In genomic region chr1:94919241-94920030, GRCh38 we compare ENCODE assay signal across 15 cellular contexts. TPM values are rescaled to one million over a fixed set of nuclear protein-coding genes. Genes with fewer than 3 reads are reported as not detected.
A peak's percentile ranks its signal among the peaks of the same experiment; 100 is the strongest.
DNase-seq lines count a peak whose midpoint lies in the region; ATAC-seq, FAIRE-seq and TF ChIP-seq lines count a peak whose summit lies in the region.
"Had no signal": no experiment of that assay in that cellular context is flagged by ENCODE, and none has a peak within 500 bp of the region (broad histone marks: within the 10 kb centered on the region; RNA-seq: fewer than 3 reads in every experiment).

No MANE protein-coding gene starts in this region.

- peaks cover 0 to 53% (median 4%) of the 10 kb centered on the region in 3 donors for H3K4me1 ChIP-seq in pancreas

- H3K27me3 Mint-ChIP-seq in activated CD4-positive, alpha-beta memory T cell treated with anti-CD3 and anti-CD28 coated beads for 36 hours, result peaks cover 16% of the 10 kb centered on the region

- WGBS in pancreas, 2 donors, result 71 to 87% methylated on average over 4 of the region's 4 CpGs

- H3K27me3 ChIP-seq in pancreas, result no peaks in the 10 kb centered on the region
- H3K27me3 ChIP-seq: BLaER1 had no signal

- intact Hi-C loops in pancreas (cut with DNase I), result loop anchor here in 2 of 3 donors (10.0 kb wide), 2 partner anchors 55 to 65 kb away; no protein-coding TSS in a partner anchor
- intact Hi-C loops in activated CD4-positive, alpha-beta memory T cell treated with anti-CD3 and anti-CD28 coated beads for 36 hours (cut with micrococcal nuclease), result loop anchor here (10.0 kb wide), 1 partner anchor 315 kb away; the partner anchor contains the start of gene RWDD3

- no peak for FAIRE-seq in pancreas (lab: Jason Lieb, UNC)

- ATAC-seq in pancreas (peak in 3 of 4 donors; percentile 35 to 62 (median 39)), GM21528 (IDR thresholded peaks at IDR 0.05; ENCODE audit: low FRiP score, unreplicated experiment) (no peak), HG03280 (IDR thresholded peaks at IDR 0.05; ENCODE audit: unreplicated experiment) (no peak)
- ATAC-seq: naive thymus-derived CD4-positive, alpha-beta T cell; stimulated activated naive B cell treated with anti-CD40 and anti-IgM and Interleukin-4, amounts not matched to agents 10 μg/mL and 1 μg/mL and 100 μg/mL, for 72 hours had no signal

- H3K4me3 ChIP-seq in pancreas, result no peak overlapping the region
- H3K4me3 ChIP-seq: BLaER1 had no signal

- POLR2A ChIA-PET in activated CD4-positive, alpha-beta memory T cell treated with anti-CD3 and anti-CD28 coated beads for 36 hours (lab: Charles Lee), result no interaction called here

- TF ChIP-seq CTCF in pancreas (IDR thresholded peaks at IDR 0.05), result no peak

- H3K27ac Mint-ChIP-seq in activated CD4-positive, alpha-beta memory T cell treated with anti-CD3 and anti-CD28 coated beads for 36 hours, result no peak overlapping the region
- H3K27ac Mint-ChIP-seq: activated naive CD8-positive, alpha-beta T cell treated with anti-CD3 and anti-CD28 coated beads for 36 hours; stimulated activated naive B cell treated with anti-CD40 and anti-IgM and Interleukin-4, amounts not matched to agents 10 μg/mL and 1 μg/mL and 100 μg/mL, for 72 hours had no signal

- H3K9me3 Mint-ChIP-seq in activated CD4-positive, alpha-beta memory T cell treated with anti-CD3 and anti-CD28 coated beads for 36 hours, result no peaks in the 10 kb centered on the region
- H3K9me3 Mint-ChIP-seq: activated naive CD8-positive, alpha-beta T cell treated with anti-CD3 and anti-CD28 coated beads for 36 hours; stimulated activated naive B cell treated with anti-CD40 and anti-IgM and Interleukin-4, amounts not matched to agents 10 μg/mL and 1 μg/mL and 100 μg/mL, for 72 hours had no signal

- H3K36me3 ChIP-seq in pancreas, result no peaks in the 10 kb centered on the region

- CTCF ChIA-PET in activated CD4-positive, alpha-beta memory T cell treated with anti-CD3 and anti-CD28 coated beads for 36 hours (lab: Charles Lee), result no interaction called here

- H3K9me3 ChIP-seq in pancreas, result no peaks in the 10 kb centered on the region
- H3K9me3 ChIP-seq: BLaER1 had no signal

- no peaks in the 10 kb centered on the region for H3K36me3 Mint-ChIP-seq in activated CD4-positive, alpha-beta memory T cell treated with anti-CD3 and anti-CD28 coated beads for 36 hours
- H3K36me3 Mint-ChIP-seq: activated naive CD8-positive, alpha-beta T cell treated with anti-CD3 and anti-CD28 coated beads for 36 hours had no signal

- no peak overlapping the region for H3K4me3 Mint-ChIP-seq in activated CD4-positive, alpha-beta memory T cell treated with anti-CD3 and anti-CD28 coated beads for 36 hours
- H3K4me3 Mint-ChIP-seq: activated naive CD8-positive, alpha-beta T cell treated with anti-CD3 and anti-CD28 coated beads for 36 hours; naive thymus-derived CD4-positive, alpha-beta T cell; stimulated activated naive B cell treated with anti-CD40 and anti-IgM and Interleukin-4, amounts not matched to agents 10 μg/mL and 1 μg/mL and 100 μg/mL, for 72 hours had no signal

- H3K4me1 Mint-ChIP-seq in activated CD4-positive, alpha-beta memory T cell treated with anti-CD3 and anti-CD28 coated beads for 36 hours (ENCODE audit: low read depth), result no peaks in the 10 kb centered on the region

- peak; percentile 75 for DNase-seq in DMS79 (lab: John Stamatoyannopoulos, UW)
- DNase-seq in NCI-H226, result peak; percentile 35
- peak; percentile 59 for DNase-seq in fibroblast of peridontal ligament (ENCODE audit: extremely low read depth)
- no peak for DNase-seq in pancreas
- no peak for DNase-seq in activated CD4-positive, alpha-beta memory T cell treated with anti-CD3 and anti-CD28 coated beads for 36 hours
- DNase-seq in GOT3 (lab: John Stamatoyannopoulos, UW), result no peak
- DNase-seq: activated naive CD8-positive, alpha-beta T cell treated with anti-CD3 and anti-CD28 coated beads for 36 hours; effector CD8-positive, alpha-beta T cell; Kasumi-1; naive thymus-derived CD4-positive, alpha-beta T cell; NCI-H774; stimulated activated naive B cell treated with anti-CD40 and anti-IgM and Interleukin-4, amounts not matched to agents 10 μg/mL and 1 μg/mL and 100 μg/mL, for 72 hours had no signal

- H3K27ac ChIP-seq in pancreas, result peak overlapping the region in 1 of 4 donors; percentile 10
- H3K27ac ChIP-seq: BLaER1 had no signal

RNA-seq across cellular contexts. Expression of gene CNN3, which starts 7.5 kb away (rescaled TPM):
- total RNA-seq in pancreas, result 100 to 1,000 TPM in 2 of 6 donors, 10 to 100 TPM in 4; 31.7 to 143 (median 53.6) TPM
- polyA plus RNA-seq in pancreas, result 10 to 100 TPM; 33.6 to 49.4 TPM
- 1 to 10 TPM; 3.9 to 4.6 TPM for total RNA-seq in activated CD4-positive, alpha-beta memory T cell treated with anti-CD3 and anti-CD28 coated beads for 36 hours

Comparison
In these comparisons a context has a peak if more than half of its experiments do, and no peak if none do; other contexts are left out.
1. DNase-seq: peak in DMS79 (single experiment), NCI-H226 (single experiment) and fibroblast of peridontal ligament (single experiment); none in pancreas (0 of 6), activated CD4-positive, alpha-beta memory T cell treated with anti-CD3 and anti-CD28 coated beads for 36 hours (single experiment) and GOT3 (single experiment).
2. ATAC-seq: peak in pancreas (3 of 4); none in GM21528 (single experiment) and HG03280 (single experiment).
3. RNA of gene CNN3, which starts 7.5 kb away (total RNA-seq): 31.7 to 143 TPM in pancreas; 3.9 to 4.6 TPM in activated CD4-positive, alpha-beta memory T cell treated with anti-CD3 and anti-CD28 coated beads for 36 hours; every median in the first group is over 4 times any median in the second.